In genomic region chr17:44417553-44417952, GRCh38 we compare ENCODE assay signal across 12 cellular contexts. TPM values are rescaled to one million over a fixed set of nuclear protein-coding genes. Genes with fewer than 3 reads are reported as not detected.
DNase-seq lines count a peak whose midpoint lies in the region; ATAC-seq and TF ChIP-seq lines count a peak whose summit lies in the region.
"Had no signal": no experiment of that assay in that cellular context is flagged by ENCODE, and none has a peak within 500 bp of the region (broad histone marks: within the 10 kb centered on the region; RNA-seq: fewer than 3 reads in every experiment).

No MANE protein-coding gene starts in this region.

- H3K9me3 ChIP-seq in Panc1 (ENCODE audit: control insufficient read depth, insufficient read depth, low read depth, low read length) (no peaks in the 10 kb centered on the region), vagina (no peaks in the 10 kb centered on the region)

- H3K4me1 Mint-ChIP-seq in activated T-cell treated with anti-CD3 and anti-CD28 coated beads, Interleukin-2, amount 50 U/mL, for 4 hours (ENCODE audit: low read depth) = peaks cover 9% of the 10 kb centered on the region

- TF ChIP-seq CTCF in Panc1 (IDR thresholded peaks at IDR 0.05) (no peak), vagina (IDR thresholded peaks at IDR 0.05) (no peak)

- no peaks in the 10 kb centered on the region for H3K9me3 Mint-ChIP-seq in activated T-cell treated with anti-CD3 and anti-CD28 coated beads, Interleukin-2, amount 50 U/mL, for 4 hours
- H3K9me3 Mint-ChIP-seq: CD4-positive, alpha-beta memory T cell had no signal

- in situ Hi-C loops in Panc1 (cut with HindIII; ENCODE audit: low pct_unique_long_range_greater_than_20kb, low sequenced_read_pairs) = no loop called here

- H3K4me3 ChIP-seq in Panc1 (ENCODE audit: low read depth in 2 of 2, low read length in 2 of 2) (no peak overlapping the region), vagina (no peak overlapping the region)
- H3K4me3 ChIP-seq: coronary artery had no signal

- no peaks in the 10 kb centered on the region for H3K27me3 ChIP-seq in Panc1 (ENCODE audit: control insufficient read depth, insufficient read depth, low read length)
- H3K27me3 ChIP-seq in vagina = no peaks in the 10 kb centered on the region

- no TSS peak for BruUV-seq in Panc1 (replicated peaks; lab: Mats Ljungman, UMichigan)

- H3K36me3 Mint-ChIP-seq in activated T-cell treated with anti-CD3 and anti-CD28 coated beads, Interleukin-2, amount 50 U/mL, for 4 hours (ENCODE audit: insufficient read depth) = peaks cover 24% of the 10 kb centered on the region

- DNase-seq in activated T-cell treated with anti-CD3 and anti-CD28 coated beads, Interleukin-2, amount 50 U/mL, for 4 hours = no peak
- DNase-seq in activated T-cell treated with anti-CD3 and anti-CD28 coated beads, Interleukin-2, amount 50 U/mL, for 1 hour = no peak
- DNase-seq in Panc1 (ENCODE audit: low read depth, low spot score) (peak; percentile 41), fibroblast of peridontal ligament (ENCODE audit: extremely low read depth) (peak; percentile 70), vagina (ENCODE audit: extremely low spot score in 2 of 2) (no peak), NCI-H82 (lab: John Stamatoyannopoulos, UW) (no peak)
- DNase-seq in stimulated activated naive CD8-positive, alpha-beta T cell treated with anti-CD3 and anti-CD28 coated beads, Interleukin-15, Interleukin-2, amounts not matched to agents 100 U/mL and 50 U/mL, for 24 hours = no peak
- DNase-seq in stimulated activated CD4-positive, alpha-beta T cell treated with anti-CD3 and anti-CD28 coated beads, Interleukin-12 subunit alpha, Interleukin-12 subunit beta, amount 100 ng/mL, for 4 hours = no peak
- DNase-seq: activated CD4-positive, CD25-positive, alpha-beta regulatory T cell treated with anti-CD3 and anti-CD28 coated beads, Interleukin-2, amount 50 U/mL, for 72 hours; CD4-positive, alpha-beta memory T cell; NCI-H69 had no signal

- H3K36me3 ChIP-seq in Panc1 (ENCODE audit: control insufficient read depth, insufficient read depth, low read length) (peaks cover 5% of the 10 kb centered on the region; the same call in 1 of the 2 replicates), vagina (peaks cover 3 to 34% of the 10 kb centered on the region in 2 donors)

- intact Hi-C loops in Panc1 (cut with micrococcal nuclease; ENCODE audit: unreplicated experiment) (no loop called here), vagina (cut with DNase I) (no loop called here)

- H3K27ac ChIP-seq in Panc1 (ENCODE audit: low read length) (no peak overlapping the region), vagina (no peak overlapping the region)
- H3K27ac ChIP-seq: coronary artery had no signal

- ATAC-seq in activated T-cell treated with anti-CD3 and anti-CD28 coated beads, Interleukin-2, amount 50 U/mL, for 4 hours = peak; percentile 43 to 62
- ATAC-seq in Panc1 = no peak
- ATAC-seq in stimulated activated naive CD8-positive, alpha-beta T cell treated with anti-CD3 and anti-CD28 coated beads, Interleukin-15, Interleukin-2, amounts not matched to agents 100 U/mL and 50 U/mL, for 24 hours = peak; percentile 61

- H3K27me3 Mint-ChIP-seq in activated T-cell treated with anti-CD3 and anti-CD28 coated beads, Interleukin-2, amount 50 U/mL, for 4 hours (ENCODE audit: low read depth) = no peaks in the 10 kb centered on the region
- H3K27me3 Mint-ChIP-seq: CD4-positive, alpha-beta memory T cell had no signal

- TF ChIP-seq POLR2A in vagina (IDR thresholded peaks at IDR 0.05) = no peak

- POLR2A ChIA-PET in Panc1 (lab: Charles Lee) = no interaction called here

- H3K4me1 ChIP-seq in Panc1 (ENCODE audit: control insufficient read depth, insufficient read depth, low read length) = no peaks in the 10 kb centered on the region
- H3K4me1 ChIP-seq in vagina = no peaks in the 10 kb centered on the region

- CTCF ChIA-PET in Panc1 (lab: Charles Lee) = no interaction called here

- no peak overlapping the region for H3K4me3 Mint-ChIP-seq in activated T-cell treated with anti-CD3 and anti-CD28 coated beads, Interleukin-2, amount 50 U/mL, for 4 hours
- H3K4me3 Mint-ChIP-seq: CD4-positive, alpha-beta memory T cell had no signal

RNA-seq across cellular contexts. Expression of gene ITGA2B, which starts 28.1 kb away (rescaled TPM):
- total RNA-seq in activated T-cell treated with anti-CD3 and anti-CD28 coated beads, Interleukin-2, amount 50 U/mL, for 4 hours = 1 to 10 TPM in 2 of 3 donors, under 1 TPM in 1; 0.90 to 1.8 (median 1.1) TPM
- total RNA-seq in Panc1 (2021; ENCODE audit: unreplicated experiment) (2.4 TPM), vagina (2.0 TPM)
- 2.1 TPM for polyA plus RNA-seq in Panc1 (2012; ENCODE audit: insufficient read length)
- polyA plus RNA-seq: CD4-positive, alpha-beta memory T cell had no signal

RNA-seq across cellular contexts. Expression of gene FAM171A2, which starts 53.9 kb away (rescaled TPM):
- total RNA-seq in activated T-cell treated with anti-CD3 and anti-CD28 coated beads, Interleukin-2, amount 50 U/mL, for 4 hours = under 1 TPM; 0.24 to 0.33 (median 0.27) TPM
- 7.6 TPM for total RNA-seq in Panc1 (2021; ENCODE audit: unreplicated experiment)
- polyA plus RNA-seq in Panc1 (2012; ENCODE audit: insufficient read length) = 11.9 TPM
- 4.2 TPM for total RNA-seq in vagina

Comparison
In these comparisons a context has a peak if more than half of its experiments do, and no peak if none do; other contexts are left out.
1. DNase-seq: peak in Panc1 (single experiment) and fibroblast of peridontal ligament (single experiment); none in activated T-cell treated with anti-CD3 and anti-CD28 coated beads, Interleukin-2, amount 50 U/mL, for 4 hours (single experiment), activated T-cell treated with anti-CD3 and anti-CD28 coated beads, Interleukin-2, amount 50 U/mL, for 1 hour (single experiment), stimulated activated naive CD8-positive, alpha-beta T cell treated with anti-CD3 and anti-CD28 coated beads, Interleukin-15, Interleukin-2, amounts not matched to agents 100 U/mL and 50 U/mL, for 24 hours (single experiment), vagina (0 of 2), stimulated activated CD4-positive, alpha-beta T cell treated with anti-CD3 and anti-CD28 coated beads, Interleukin-12 subunit alpha, Interleukin-12 subunit beta, amount 100 ng/mL, for 4 hours (single experiment) and NCI-H82 (single experiment).